17 cellular contexts compared by ENCODE assay signal in the genomic region with DNA sequence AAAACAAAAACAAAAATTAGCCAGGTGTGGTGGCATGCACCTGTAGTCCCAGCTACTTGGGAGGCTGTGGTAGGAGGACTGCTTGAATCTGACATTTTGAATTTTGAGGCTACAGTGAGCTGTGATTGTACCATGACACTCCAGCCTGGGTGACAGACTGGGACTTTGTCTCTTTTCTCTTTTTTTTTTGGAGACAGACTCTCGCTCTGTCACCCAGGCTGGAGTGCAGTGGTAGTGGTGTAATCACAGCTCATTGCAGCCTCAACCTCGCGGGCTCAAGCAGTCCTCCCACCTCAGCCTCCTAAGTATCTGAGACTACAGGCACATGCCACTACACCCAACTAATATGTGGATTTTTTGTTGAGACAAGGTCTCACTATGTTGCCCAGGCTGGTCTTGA.
"Had no signal": no experiment of that assay in that cellular context is flagged by ENCODE, and none has a peak within 500 bp of the region (broad histone marks: within the 10 kb centered on the region; RNA-seq: fewer than 3 reads in every experiment).

No MANE protein-coding gene starts in this region.

- ATAC-seq: body of pancreas, right cardiac atrium had no signal

- H3K4me3 ChIP-seq: body of pancreas, SJCRH30, testis, upper lobe of right lung had no signal

- H3K4me1 ChIP-seq: SJCRH30, testis had no signal

- H3K9me3 Mint-ChIP-seq: dendritic cell treated with granulocyte-macrophage colony-stimulating factor and Interleukin-4, amounts not matched to agents 40 ng/mL and 50 ng/mL, for 4 days; mesothelial cell of epicardium; stimulated activated naive CD8-positive, alpha-beta T cell treated with anti-CD3 and anti-CD28 coated beads, Interleukin-15, amount 100 ng/mL, for 72 hours had no signal

- H3K4me3 Mint-ChIP-seq: dendritic cell treated with granulocyte-macrophage colony-stimulating factor and Interleukin-4, amounts not matched to agents 40 ng/mL and 50 ng/mL, for 4 days; mesothelial cell of epicardium had no signal

- H3K36me3 ChIP-seq: SJCRH30, upper lobe of right lung had no signal

- DNase-seq: activated gamma-delta T cell treated with Interleukin-2 at 50 U/mL for 16 hours; activated T-cell treated with anti-CD3 and anti-CD28 coated beads, Interleukin-2, amount 50 U/mL, for 1 hour; amniotic stem cell; central memory CD4-positive, alpha-beta T cell; hippocampal formation; kidney glomerular epithelial cell; nucleus accumbens; right cardiac atrium; SJCRH30; stimulated activated naive CD8-positive, alpha-beta T cell treated with anti-CD3 and anti-CD28 coated beads, Interleukin-15, amount 100 ng/mL, for 72 hours; T1000; testis; upper lobe of right lung had no signal

- H3K27me3 ChIP-seq: body of pancreas, SJCRH30, testis, upper lobe of right lung had no signal

- H3K27ac Mint-ChIP-seq: dendritic cell treated with granulocyte-macrophage colony-stimulating factor and Interleukin-4, amounts not matched to agents 40 ng/mL and 50 ng/mL, for 4 days; mesothelial cell of epicardium; progenitor cell of endocrine pancreas had no signal

- H3K27me3 Mint-ChIP-seq: dendritic cell treated with granulocyte-macrophage colony-stimulating factor and Interleukin-4, amounts not matched to agents 40 ng/mL and 50 ng/mL, for 4 days; progenitor cell of endocrine pancreas; stimulated activated naive CD8-positive, alpha-beta T cell treated with anti-CD3 and anti-CD28 coated beads, Interleukin-15, amount 100 ng/mL, for 72 hours had no signal

- H3K27ac ChIP-seq: body of pancreas, SJCRH30, testis, upper lobe of right lung had no signal

- H3K36me3 Mint-ChIP-seq: mesothelial cell of epicardium had no signal

- H3K9me3 ChIP-seq: body of pancreas, SJCRH30, testis, upper lobe of right lung had no signal
